In genomic region chr5:1011226-1011631, GRCh38 we compare ENCODE assay signal across 9 cellular contexts. TPM values are rescaled to one million over a fixed set of nuclear protein-coding genes. Genes with fewer than 3 reads are reported as not detected.
A peak's percentile ranks its signal among the peaks of the same experiment; 100 is the strongest.
DNase-seq lines count a peak whose midpoint lies in the region; ATAC-seq and TF ChIP-seq lines count a peak whose summit lies in the region.
"Had no signal": no experiment of that assay in that cellular context is flagged by ENCODE, and none has a peak within 500 bp of the region (broad histone marks: within the 10 kb centered on the region; RNA-seq: fewer than 3 reads in every experiment).

No MANE protein-coding gene starts in this region.

- H3K9me3 Mint-ChIP-seq in activated CD8-positive, alpha-beta T cell treated with anti-CD3 and anti-CD28 coated beads, Interleukin-2, amount 10 ng/mL, durations not matched to agents 7 days and 5 days (ENCODE audit: insufficient read depth) = no peaks in the 10 kb centered on the region

- peaks cover 28% of the 10 kb centered on the region for H3K27me3 Mint-ChIP-seq in activated CD8-positive, alpha-beta T cell treated with anti-CD3 and anti-CD28 coated beads, Interleukin-2, amount 10 ng/mL, durations not matched to agents 7 days and 5 days (ENCODE audit: low read depth)

- no peak overlapping the region for H3K27ac Mint-ChIP-seq in activated CD8-positive, alpha-beta T cell treated with anti-CD3 and anti-CD28 coated beads, Interleukin-2, amount 10 ng/mL, durations not matched to agents 7 days and 5 days

- POLR2A ChIA-PET in activated CD8-positive, alpha-beta T cell treated with anti-CD3 and anti-CD28 coated beads, Interleukin-2, amount 10 ng/mL, durations not matched to agents 7 days and 5 days (lab: Charles Lee) = no interaction called here

- TF ChIP-seq CTCF in GM12873 (IDR thresholded peaks at IDR 0.05; ENCODE audit: insufficient read depth, low read depth, low read length, missing control alignments) = peak; percentile 76
- TF ChIP-seq CTCF in omental fat pad (IDR thresholded peaks at IDR 0.05) = no peak

- peaks cover 15% of the 10 kb centered on the region for H3K4me1 Mint-ChIP-seq in activated CD8-positive, alpha-beta T cell treated with anti-CD3 and anti-CD28 coated beads, Interleukin-2, amount 10 ng/mL, durations not matched to agents 7 days and 5 days (ENCODE audit: low read depth)

- DNase-seq in NCI-H128 (lab: John Stamatoyannopoulos, UW; ENCODE audit: unreplicated experiment) (peak; percentile 4), left cardiac atrium (peak; percentile 20), omental fat pad (ENCODE audit: low spot score) (no peak), Kasumi-1 (lab: John Stamatoyannopoulos, UW) (no peak)
- DNase-seq in activated CD8-positive, alpha-beta T cell treated with anti-CD3 and anti-CD28 coated beads, Interleukin-2, amount 10 ng/mL, durations not matched to agents 7 days and 5 days = peak; percentile 71
- peak; percentile 42 to 49 for DNase-seq in stimulated activated CD8-positive, alpha-beta memory T cell treated with anti-CD3 and anti-CD28 coated beads, Interleukin-2, amount 100 ng/mL, for 48 hours (ENCODE audit: low read depth in 2 of 2)

- CTCF ChIA-PET in activated CD8-positive, alpha-beta T cell treated with anti-CD3 and anti-CD28 coated beads, Interleukin-2, amount 10 ng/mL, durations not matched to agents 7 days and 5 days (lab: Charles Lee) = interaction anchor here (0.9 to 4.9 kb wide), 11 partner anchors 15 to 163 kb away, joined by 3 to 65 read pairs (median 5); no protein-coding TSS in a partner anchor

- no peak overlapping the region for H3K4me3 Mint-ChIP-seq in activated CD8-positive, alpha-beta T cell treated with anti-CD3 and anti-CD28 coated beads, Interleukin-2, amount 10 ng/mL, durations not matched to agents 7 days and 5 days

- intact Hi-C loops in left cardiac atrium (cut with DNase I) = loop anchor here in 1 of 2 donors (5.0 kb wide), 1 partner anchor 126 kb away; no protein-coding TSS in a partner anchor

- H3K36me3 Mint-ChIP-seq in activated CD8-positive, alpha-beta T cell treated with anti-CD3 and anti-CD28 coated beads, Interleukin-2, amount 10 ng/mL, durations not matched to agents 7 days and 5 days (ENCODE audit: low read depth) = no peaks in the 10 kb centered on the region

- ATAC-seq in activated CD8-positive, alpha-beta T cell treated with anti-CD3 and anti-CD28 coated beads, Interleukin-2, amount 10 ng/mL, durations not matched to agents 7 days and 5 days = peak; percentile 31
- no peak for ATAC-seq in left cardiac atrium
- no peak for ATAC-seq in GM21367 (IDR thresholded peaks at IDR 0.05; ENCODE audit: unreplicated experiment)
- ATAC-seq in omental fat pad (ENCODE audit: low FRiP score) = no peak

RNA-seq across cellular contexts. Expression of gene NKD2, which starts 2.6 kb away (rescaled TPM):
- 1 to 10 TPM; 1.3 to 3.2 TPM for total RNA-seq in activated CD8-positive, alpha-beta T cell treated with anti-CD3 and anti-CD28 coated beads, Interleukin-2, amount 10 ng/mL, durations not matched to agents 7 days and 5 days
- total RNA-seq in left cardiac atrium (10 to 100 TPM in 1 of 2 donors, 1 to 10 TPM in 1; 4.4 to 10.4 TPM), omental fat pad (1 to 10 TPM; 1.1 to 7.1 (median 1.8) TPM)
- total RNA-seq: SJCRH30 had no signal

Comparison
In these comparisons a context has a peak if more than half of its experiments do, and no peak if none do; other contexts are left out.
1. DNase-seq: peak in NCI-H128 (single experiment), activated CD8-positive, alpha-beta T cell treated with anti-CD3 and anti-CD28 coated beads, Interleukin-2, amount 10 ng/mL, durations not matched to agents 7 days and 5 days (single experiment), left cardiac atrium (single experiment) and stimulated activated CD8-positive, alpha-beta memory T cell treated with anti-CD3 and anti-CD28 coated beads, Interleukin-2, amount 100 ng/mL, for 48 hours (2 of 2); none in omental fat pad (single experiment) and Kasumi-1 (0 of 2).